8 cellular contexts compared by ENCODE assay signal in the genomic region with DNA sequence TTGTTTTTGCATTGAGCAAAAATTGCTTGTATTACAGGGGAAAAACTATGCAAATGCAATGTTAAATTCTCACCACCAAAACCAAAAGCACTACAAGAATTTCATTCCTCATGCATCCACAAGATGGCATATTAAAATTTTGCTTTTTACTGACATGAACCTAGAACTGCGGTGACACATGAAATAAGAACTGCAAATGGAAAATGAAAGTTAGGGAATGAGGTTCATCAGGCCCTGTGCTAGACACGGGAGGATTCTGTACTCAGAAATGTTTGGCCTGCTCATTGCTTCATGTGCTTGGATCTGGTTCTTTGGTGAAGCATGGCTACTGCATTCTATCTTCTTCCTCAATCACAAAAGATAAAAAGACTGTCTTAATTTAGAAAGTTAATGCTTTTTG. TPM values are rescaled to one million over a fixed set of nuclear protein-coding genes. Genes with fewer than 3 reads are reported as not detected.
DNase-seq lines count a peak whose midpoint lies in the region; ATAC-seq and TF ChIP-seq lines count a peak whose summit lies in the region.

No MANE protein-coding gene starts in this region.

- H3K27me3 Mint-ChIP-seq in activated naive CD8-positive, alpha-beta T cell treated with anti-CD3 and anti-CD28 coated beads for 36 hours, result peaks cover 5% of the 10 kb centered on the region

- peaks cover 20% of the 10 kb centered on the region for H3K4me1 Mint-ChIP-seq in activated naive CD8-positive, alpha-beta T cell treated with anti-CD3 and anti-CD28 coated beads for 36 hours

- intact Hi-C loops in left cardiac atrium (cut with DNase I), result no loop called here

- no peak overlapping the region for H3K4me3 ChIP-seq in skeletal muscle cell (ENCODE audit: low read depth, low read length)

- peak; percentile 61 for DNase-seq in CD1c-positive myeloid dendritic cell (ENCODE audit: extremely low spot score)
- peak; percentile 59 for DNase-seq in NCI-H2029 (lab: John Stamatoyannopoulos, UW)
- DNase-seq in activated naive CD8-positive, alpha-beta T cell treated with anti-CD3 and anti-CD28 coated beads for 36 hours, result no peak
- no peak for DNase-seq in left cardiac atrium
- peak; percentile 53 for DNase-seq in skeletal muscle cell (ENCODE audit: low read depth)
- no peak for DNase-seq in activated CD8-positive, alpha-beta memory T cell treated with anti-CD3 and anti-CD28 coated beads, Interleukin-2, amount 50 U/mL, for 48 hours

- TF ChIP-seq POLR2A in GM18505 (IDR thresholded peaks at IDR 0.05; ENCODE audit: borderline replicate concordance, extremely low read depth, insufficient read depth, insufficient read length), result no peak

- ATAC-seq in GM18505 (IDR thresholded peaks at IDR 0.05; ENCODE audit: unreplicated experiment) (peak; percentile 79), HG02852 (IDR thresholded peaks at IDR 0.05; ENCODE audit: unreplicated experiment) (peak; percentile 87), left cardiac atrium (peak; percentile 71 to 91)

- peak overlapping the region; percentile 83 for H3K27ac Mint-ChIP-seq in activated naive CD8-positive, alpha-beta T cell treated with anti-CD3 and anti-CD28 coated beads for 36 hours

- no peaks in the 10 kb centered on the region for H3K36me3 Mint-ChIP-seq in activated naive CD8-positive, alpha-beta T cell treated with anti-CD3 and anti-CD28 coated beads for 36 hours

- peak overlapping the region; percentile 36 for H3K4me3 Mint-ChIP-seq in activated naive CD8-positive, alpha-beta T cell treated with anti-CD3 and anti-CD28 coated beads for 36 hours

- H3K9me3 Mint-ChIP-seq in activated naive CD8-positive, alpha-beta T cell treated with anti-CD3 and anti-CD28 coated beads for 36 hours, result no peaks in the 10 kb centered on the region

RNA-seq across cellular contexts. Expression of gene RFK, which starts 9.1 kb away (rescaled TPM):
- 10 to 100 TPM; 11.3 to 11.9 TPM for total RNA-seq in activated naive CD8-positive, alpha-beta T cell treated with anti-CD3 and anti-CD28 coated beads for 36 hours
- 10 to 100 TPM; 18.3 to 23.3 TPM for total RNA-seq in left cardiac atrium

RNA-seq across cellular contexts. Expression of gene GCNT1, which starts 55.6 kb away (rescaled TPM):
- 1 to 10 TPM; 4.3 to 5.4 TPM for total RNA-seq in activated naive CD8-positive, alpha-beta T cell treated with anti-CD3 and anti-CD28 coated beads for 36 hours
- 1 to 10 TPM; 4.3 to 8.4 TPM for total RNA-seq in left cardiac atrium

Comparison
In these comparisons a context has a peak if more than half of its experiments do, and no peak if none do; other contexts are left out.
1. DNase-seq: peak in CD1c-positive myeloid dendritic cell (single experiment), NCI-H2029 (single experiment) and skeletal muscle cell (single experiment); none in activated naive CD8-positive, alpha-beta T cell treated with anti-CD3 and anti-CD28 coated beads for 36 hours (single experiment), left cardiac atrium (single experiment) and activated CD8-positive, alpha-beta memory T cell treated with anti-CD3 and anti-CD28 coated beads, Interleukin-2, amount 50 U/mL, for 48 hours (single experiment).
2. Peak in every context shown above with its lines, with median percentiles within 50 percentile points of each other: ATAC-seq.